Comparison of ENCODE assay signal across 1 cellular context in the genomic region with DNA sequence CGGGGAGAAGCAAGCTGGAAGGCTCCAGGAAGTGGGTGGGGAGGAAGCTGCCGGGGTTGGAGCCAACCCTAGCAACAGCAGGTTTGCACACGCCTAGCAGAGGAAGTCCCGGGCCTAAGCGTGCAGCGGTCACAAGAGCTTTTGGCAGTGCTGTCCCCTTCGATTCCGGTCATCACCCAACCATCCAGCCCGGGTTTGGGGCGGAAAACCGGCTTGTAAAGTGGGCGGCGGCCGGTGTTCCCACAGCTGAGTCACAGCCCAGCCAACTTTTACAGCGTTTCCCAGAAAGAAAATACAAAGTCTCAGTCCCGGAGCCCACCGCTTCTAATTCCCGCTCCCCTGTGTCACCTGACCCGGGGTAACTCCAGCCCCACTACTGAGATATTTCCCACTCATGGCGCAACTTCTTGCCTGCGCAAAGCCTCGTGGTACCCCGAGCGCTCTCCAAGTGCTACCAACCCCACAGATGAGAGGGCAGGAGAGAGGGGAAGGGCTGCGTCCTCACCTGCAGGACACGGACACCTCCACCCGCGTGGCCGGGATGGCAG.
A peak's percentile ranks its signal among the peaks of the same experiment; 100 is the strongest.
TF ChIP-seq lines count a peak whose summit lies in the region.

No MANE protein-coding gene starts in this region.

TF ChIP-seq in HepG2, 621 proteins besides CTCF, POLR2A, EP300 and RAD21 (continued from another document and continues in another):
- peak; percentile 10 for TF ChIP-seq ASH2L (IDR thresholded peaks at IDR 0.05; ENCODE audit: insufficient read length, low read depth, low read length)
- TF ChIP-seq ETV5 (CRISPR knock-in tag; IDR thresholded peaks at IDR 0.05; ENCODE audit: borderline replicate concordance), result peak; percentile 28; the same call in 1 of the 2 replicates
- TF ChIP-seq ZSCAN22 (CRISPR knock-in tag; IDR thresholded peaks at IDR 0.05), result no peak
- no peak for TF ChIP-seq MED13 (CRISPR knock-in tag; IDR thresholded peaks at IDR 0.05)
- TF ChIP-seq, protein P1, sequence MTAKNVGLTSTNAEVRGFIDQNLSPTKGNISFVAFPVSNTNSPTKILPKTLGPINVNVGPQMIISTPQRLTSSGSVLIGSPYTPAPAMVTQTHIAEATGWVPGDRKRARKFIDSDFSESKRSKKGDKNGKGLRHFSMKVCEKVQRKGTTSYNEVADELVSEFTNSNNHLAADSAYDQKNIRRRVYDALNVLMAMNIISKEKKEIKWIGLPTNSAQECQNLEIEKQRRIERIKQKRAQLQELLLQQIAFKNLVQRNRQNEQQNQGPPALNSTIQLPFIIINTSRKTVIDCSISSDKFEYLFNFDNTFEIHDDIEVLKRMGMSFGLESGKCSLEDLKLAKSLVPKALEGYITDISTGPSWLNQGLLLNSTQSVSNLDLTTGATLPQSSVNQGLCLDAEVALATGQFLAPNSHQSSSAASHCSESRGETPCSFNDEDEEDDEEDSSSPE (CRISPR knock-in tag; IDR thresholded peaks at IDR 0.05), result no peak
- no peak for TF ChIP-seq ZBTB7B (CRISPR knock-in tag; IDR thresholded peaks at IDR 0.05)
- TF ChIP-seq BRCA1 (CRISPR knock-in tag; IDR thresholded peaks at IDR 0.05), result no peak
- TF ChIP-seq ELF3 (CRISPR knock-in tag; IDR thresholded peaks at IDR 0.05), result peak; percentile 23; the same call in 1 of the 2 replicates
- TF ChIP-seq CCDC6 (CRISPR knock-in tag; IDR thresholded peaks at IDR 0.05), result no peak
- TF ChIP-seq, protein P2, sequence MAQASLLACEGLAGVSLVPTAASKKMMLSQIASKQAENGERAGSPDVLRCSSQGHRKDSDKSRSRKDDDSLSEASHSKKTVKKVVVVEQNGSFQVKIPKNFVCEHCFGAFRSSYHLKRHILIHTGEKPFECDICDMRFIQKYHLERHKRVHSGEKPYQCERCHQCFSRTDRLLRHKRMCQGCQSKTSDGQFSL (CRISPR knock-in tag; IDR thresholded peaks at IDR 0.05), result no peak
- TF ChIP-seq, protein P3, sequence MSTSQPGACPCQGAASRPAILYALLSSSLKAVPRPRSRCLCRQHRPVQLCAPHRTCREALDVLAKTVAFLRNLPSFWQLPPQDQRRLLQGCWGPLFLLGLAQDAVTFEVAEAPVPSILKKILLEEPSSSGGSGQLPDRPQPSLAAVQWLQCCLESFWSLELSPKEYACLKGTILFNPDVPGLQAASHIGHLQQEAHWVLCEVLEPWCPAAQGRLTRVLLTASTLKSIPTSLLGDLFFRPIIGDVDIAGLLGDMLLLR (CRISPR knock-in tag; IDR thresholded peaks at IDR 0.05), result no peak
- TF ChIP-seq ISX (CRISPR knock-in tag; conservative IDR thresholded peaks at IDR 0.05), result no peak
- TF ChIP-seq, protein P4, sequence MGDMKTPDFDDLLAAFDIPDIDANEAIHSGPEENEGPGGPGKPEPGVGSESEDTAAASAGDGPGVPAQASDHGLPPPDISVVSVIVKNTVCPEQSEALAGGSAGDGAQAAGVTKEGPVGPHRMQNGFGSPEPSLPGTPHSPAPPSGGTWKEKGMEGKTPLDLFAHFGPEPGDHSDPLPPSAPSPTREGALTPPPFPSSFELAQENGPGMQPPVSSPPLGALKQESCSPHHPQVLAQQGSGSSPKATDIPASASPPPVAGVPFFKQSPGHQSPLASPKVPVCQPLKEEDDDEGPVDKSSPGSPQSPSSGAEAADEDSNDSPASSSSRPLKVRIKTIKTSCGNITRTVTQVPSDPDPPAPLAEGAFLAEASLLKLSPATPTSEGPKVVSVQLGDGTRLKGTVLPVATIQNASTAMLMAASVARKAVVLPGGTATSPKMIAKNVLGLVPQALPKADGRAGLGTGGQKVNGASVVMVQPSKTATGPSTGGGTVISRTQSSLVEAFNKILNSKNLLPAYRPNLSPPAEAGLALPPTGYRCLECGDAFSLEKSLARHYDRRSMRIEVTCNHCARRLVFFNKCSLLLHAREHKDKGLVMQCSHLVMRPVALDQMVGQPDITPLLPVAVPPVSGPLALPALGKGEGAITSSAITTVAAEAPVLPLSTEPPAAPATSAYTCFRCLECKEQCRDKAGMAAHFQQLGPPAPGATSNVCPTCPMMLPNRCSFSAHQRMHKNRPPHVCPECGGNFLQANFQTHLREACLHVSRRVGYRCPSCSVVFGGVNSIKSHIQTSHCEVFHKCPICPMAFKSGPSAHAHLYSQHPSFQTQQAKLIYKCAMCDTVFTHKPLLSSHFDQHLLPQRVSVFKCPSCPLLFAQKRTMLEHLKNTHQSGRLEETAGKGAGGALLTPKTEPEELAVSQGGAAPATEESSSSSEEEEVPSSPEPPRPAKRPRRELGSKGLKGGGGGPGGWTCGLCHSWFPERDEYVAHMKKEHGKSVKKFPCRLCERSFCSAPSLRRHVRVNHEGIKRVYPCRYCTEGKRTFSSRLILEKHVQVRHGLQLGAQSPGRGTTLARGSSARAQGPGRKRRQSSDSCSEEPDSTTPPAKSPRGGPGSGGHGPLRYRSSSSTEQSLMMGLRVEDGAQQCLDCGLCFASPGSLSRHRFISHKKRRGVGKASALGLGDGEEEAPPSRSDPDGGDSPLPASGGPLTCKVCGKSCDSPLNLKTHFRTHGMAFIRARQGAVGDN (CRISPR knock-in tag; IDR thresholded peaks at IDR 0.05), result no peak; the same call in none of the 2 replicates
- TF ChIP-seq ZNF121 (CRISPR knock-in tag; IDR thresholded peaks at IDR 0.05), result no peak
- TF ChIP-seq ZNF614 (CRISPR knock-in tag; IDR thresholded peaks at IDR 0.05; ENCODE audit: borderline replicate concordance), result no peak
- TF ChIP-seq HNF4A (CRISPR knock-in tag; IDR thresholded peaks at IDR 0.05), result no peak
- TF ChIP-seq, protein P5, sequence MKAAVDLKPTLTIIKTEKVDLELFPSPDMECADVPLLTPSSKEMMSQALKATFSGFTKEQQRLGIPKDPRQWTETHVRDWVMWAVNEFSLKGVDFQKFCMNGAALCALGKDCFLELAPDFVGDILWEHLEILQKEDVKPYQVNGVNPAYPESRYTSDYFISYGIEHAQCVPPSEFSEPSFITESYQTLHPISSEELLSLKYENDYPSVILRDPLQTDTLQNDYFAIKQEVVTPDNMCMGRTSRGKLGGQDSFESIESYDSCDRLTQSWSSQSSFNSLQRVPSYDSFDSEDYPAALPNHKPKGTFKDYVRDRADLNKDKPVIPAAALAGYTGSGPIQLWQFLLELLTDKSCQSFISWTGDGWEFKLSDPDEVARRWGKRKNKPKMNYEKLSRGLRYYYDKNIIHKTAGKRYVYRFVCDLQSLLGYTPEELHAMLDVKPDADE (CRISPR knock-in tag; IDR thresholded peaks at IDR 0.05), result no peak
- TF ChIP-seq DMAP1 (CRISPR knock-in tag; IDR thresholded peaks at IDR 0.05), result no peak
- no peak for TF ChIP-seq IKZF4 (CRISPR knock-in tag; IDR thresholded peaks at IDR 0.05; ENCODE audit: borderline replicate concordance, low read depth, not compliant biosample characterization)
- no peak for TF ChIP-seq ZNF496 (CRISPR knock-in tag; IDR thresholded peaks at IDR 0.05; ENCODE audit: insufficient replicate concordance)
- TF ChIP-seq, protein P6, sequence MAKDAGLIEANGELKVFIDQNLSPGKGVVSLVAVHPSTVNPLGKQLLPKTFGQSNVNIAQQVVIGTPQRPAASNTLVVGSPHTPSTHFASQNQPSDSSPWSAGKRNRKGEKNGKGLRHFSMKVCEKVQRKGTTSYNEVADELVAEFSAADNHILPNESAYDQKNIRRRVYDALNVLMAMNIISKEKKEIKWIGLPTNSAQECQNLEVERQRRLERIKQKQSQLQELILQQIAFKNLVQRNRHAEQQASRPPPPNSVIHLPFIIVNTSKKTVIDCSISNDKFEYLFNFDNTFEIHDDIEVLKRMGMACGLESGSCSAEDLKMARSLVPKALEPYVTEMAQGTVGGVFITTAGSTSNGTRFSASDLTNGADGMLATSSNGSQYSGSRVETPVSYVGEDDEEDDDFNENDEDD (CRISPR knock-in tag; IDR thresholded peaks at IDR 0.05; ENCODE audit: borderline replicate concordance), result 0 out of 2 replicates have a peak, but pooled peaks have one; percentile 13
- no peak for TF ChIP-seq PCBP1 (IDR thresholded peaks at IDR 0.05; ENCODE audit: borderline replicate concordance, low read depth, low read length)
- peak; percentile 14; the same call in 1 of the 2 replicates for TF ChIP-seq SAP130 (CRISPR knock-in tag; IDR thresholded peaks at IDR 0.05; ENCODE audit: low read depth)
- TF ChIP-seq, protein P7, sequence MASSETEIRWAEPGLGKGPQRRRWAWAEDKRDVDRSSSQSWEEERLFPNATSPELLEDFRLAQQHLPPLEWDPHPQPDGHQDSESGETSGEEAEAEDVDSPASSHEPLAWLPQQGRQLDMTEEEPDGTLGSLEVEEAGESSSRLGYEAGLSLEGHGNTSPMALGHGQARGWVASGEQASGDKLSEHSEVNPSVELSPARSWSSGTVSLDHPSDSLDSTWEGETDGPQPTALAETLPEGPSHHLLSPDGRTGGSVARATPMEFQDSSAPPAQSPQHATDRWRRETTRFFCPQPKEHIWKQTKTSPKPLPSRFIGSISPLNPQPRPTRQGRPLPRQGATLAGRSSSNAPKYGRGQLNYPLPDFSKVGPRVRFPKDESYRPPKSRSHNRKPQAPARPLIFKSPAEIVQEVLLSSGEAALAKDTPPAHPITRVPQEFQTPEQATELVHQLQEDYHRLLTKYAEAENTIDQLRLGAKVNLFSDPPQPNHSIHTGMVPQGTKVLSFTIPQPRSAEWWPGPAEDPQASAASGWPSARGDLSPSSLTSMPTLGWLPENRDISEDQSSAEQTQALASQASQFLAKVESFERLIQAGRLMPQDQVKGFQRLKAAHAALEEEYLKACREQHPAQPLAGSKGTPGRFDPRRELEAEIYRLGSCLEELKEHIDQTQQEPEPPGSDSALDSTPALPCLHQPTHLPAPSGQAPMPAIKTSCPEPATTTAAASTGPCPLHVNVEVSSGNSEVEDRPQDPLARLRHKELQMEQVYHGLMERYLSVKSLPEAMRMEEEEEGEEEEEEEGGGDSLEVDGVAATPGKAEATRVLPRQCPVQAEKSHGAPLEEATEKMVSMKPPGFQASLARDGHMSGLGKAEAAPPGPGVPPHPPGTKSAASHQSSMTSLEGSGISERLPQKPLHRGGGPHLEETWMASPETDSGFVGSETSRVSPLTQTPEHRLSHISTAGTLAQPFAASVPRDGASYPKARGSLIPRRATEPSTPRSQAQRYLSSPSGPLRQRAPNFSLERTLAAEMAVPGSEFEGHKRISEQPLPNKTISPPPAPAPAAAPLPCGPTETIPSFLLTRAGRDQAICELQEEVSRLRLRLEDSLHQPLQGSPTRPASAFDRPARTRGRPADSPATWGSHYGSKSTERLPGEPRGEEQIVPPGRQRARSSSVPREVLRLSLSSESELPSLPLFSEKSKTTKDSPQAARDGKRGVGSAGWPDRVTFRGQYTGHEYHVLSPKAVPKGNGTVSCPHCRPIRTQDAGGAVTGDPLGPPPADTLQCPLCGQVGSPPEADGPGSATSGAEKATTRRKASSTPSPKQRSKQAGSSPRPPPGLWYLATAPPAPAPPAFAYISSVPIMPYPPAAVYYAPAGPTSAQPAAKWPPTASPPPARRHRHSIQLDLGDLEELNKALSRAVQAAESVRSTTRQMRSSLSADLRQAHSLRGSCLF (CRISPR knock-in tag; IDR thresholded peaks at IDR 0.05; ENCODE audit: borderline replicate concordance), result no peak
- TF ChIP-seq THAP11 (CRISPR knock-in tag; IDR thresholded peaks at IDR 0.05), result 0 out of 2 replicates have a peak, but pooled peaks have one; percentile 18
- TF ChIP-seq ARNTL (CRISPR knock-in tag; IDR thresholded peaks at IDR 0.05), result no peak
- TF ChIP-seq, protein P8, sequence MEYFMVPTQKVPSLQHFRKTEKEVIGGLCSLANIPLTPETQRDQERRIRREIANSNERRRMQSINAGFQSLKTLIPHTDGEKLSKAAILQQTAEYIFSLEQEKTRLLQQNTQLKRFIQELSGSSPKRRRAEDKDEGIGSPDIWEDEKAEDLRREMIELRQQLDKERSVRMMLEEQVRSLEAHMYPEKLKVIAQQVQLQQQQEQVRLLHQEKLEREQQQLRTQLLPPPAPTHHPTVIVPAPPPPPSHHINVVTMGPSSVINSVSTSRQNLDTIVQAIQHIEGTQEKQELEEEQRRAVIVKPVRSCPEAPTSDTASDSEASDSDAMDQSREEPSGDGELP (IDR thresholded peaks at IDR 0.05; ENCODE audit: borderline replicate concordance, low read depth), result no peak; the same call in 1 of the 2 replicates
- TF ChIP-seq SOX5 (CRISPR knock-in tag; IDR thresholded peaks at IDR 0.05; ENCODE audit: borderline replicate concordance), result no peak
- TF ChIP-seq RXRA (CRISPR knock-in tag; IDR thresholded peaks at IDR 0.05), result no peak; the same call in 1 of the 2 replicates
- peak; percentile 60 for TF ChIP-seq ZFY (CRISPR knock-in tag; IDR thresholded peaks at IDR 0.05)
- no peak for TF ChIP-seq CREM (IDR thresholded peaks at IDR 0.05)
- no peak for TF ChIP-seq CREM (CRISPR knock-in tag; IDR thresholded peaks at IDR 0.05)
- TF ChIP-seq REL (CRISPR knock-in tag; conservative IDR thresholded peaks at IDR 0.05), result no peak
- no peak for TF ChIP-seq ATM (IDR thresholded peaks at IDR 0.05; ENCODE audit: borderline replicate concordance)
- TF ChIP-seq NFYB (CRISPR knock-in tag; IDR thresholded peaks at IDR 0.05), result peak; percentile 36; the same call in 1 of the 2 replicates
- no peak for TF ChIP-seq SOX13 (IDR thresholded peaks at IDR 0.05)
- no peak for TF ChIP-seq SOX13 (CRISPR knock-in tag; conservative IDR thresholded peaks at IDR 0.05 in 1 of 2, IDR thresholded peaks at IDR 0.05 in 1 of 2)
- no peak for TF ChIP-seq KDM6A (CRISPR knock-in tag; IDR thresholded peaks at IDR 0.05; ENCODE audit: low read depth)
- TF ChIP-seq, protein P9, sequence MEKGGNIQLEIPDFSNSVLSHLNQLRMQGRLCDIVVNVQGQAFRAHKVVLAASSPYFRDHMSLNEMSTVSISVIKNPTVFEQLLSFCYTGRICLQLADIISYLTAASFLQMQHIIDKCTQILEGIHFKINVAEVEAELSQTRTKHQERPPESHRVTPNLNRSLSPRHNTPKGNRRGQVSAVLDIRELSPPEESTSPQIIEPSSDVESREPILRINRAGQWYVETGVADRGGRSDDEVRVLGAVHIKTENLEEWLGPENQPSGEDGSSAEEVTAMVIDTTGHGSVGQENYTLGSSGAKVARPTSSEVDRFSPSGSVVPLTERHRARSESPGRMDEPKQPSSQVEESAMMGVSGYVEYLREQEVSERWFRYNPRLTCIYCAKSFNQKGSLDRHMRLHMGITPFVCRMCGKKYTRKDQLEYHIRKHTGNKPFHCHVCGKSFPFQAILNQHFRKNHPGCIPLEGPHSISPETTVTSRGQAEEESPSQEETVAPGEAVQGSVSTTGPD (CRISPR knock-in tag; IDR thresholded peaks at IDR 0.05), result no peak
- TF ChIP-seq, protein P10, sequence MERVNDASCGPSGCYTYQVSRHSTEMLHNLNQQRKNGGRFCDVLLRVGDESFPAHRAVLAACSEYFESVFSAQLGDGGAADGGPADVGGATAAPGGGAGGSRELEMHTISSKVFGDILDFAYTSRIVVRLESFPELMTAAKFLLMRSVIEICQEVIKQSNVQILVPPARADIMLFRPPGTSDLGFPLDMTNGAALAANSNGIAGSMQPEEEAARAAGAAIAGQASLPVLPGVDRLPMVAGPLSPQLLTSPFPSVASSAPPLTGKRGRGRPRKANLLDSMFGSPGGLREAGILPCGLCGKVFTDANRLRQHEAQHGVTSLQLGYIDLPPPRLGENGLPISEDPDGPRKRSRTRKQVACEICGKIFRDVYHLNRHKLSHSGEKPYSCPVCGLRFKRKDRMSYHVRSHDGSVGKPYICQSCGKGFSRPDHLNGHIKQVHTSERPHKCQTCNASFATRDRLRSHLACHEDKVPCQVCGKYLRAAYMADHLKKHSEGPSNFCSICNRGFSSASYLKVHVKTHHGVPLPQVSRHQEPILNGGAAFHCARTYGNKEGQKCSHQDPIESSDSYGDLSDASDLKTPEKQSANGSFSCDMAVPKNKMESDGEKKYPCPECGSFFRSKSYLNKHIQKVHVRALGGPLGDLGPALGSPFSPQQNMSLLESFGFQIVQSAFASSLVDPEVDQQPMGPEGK (CRISPR knock-in tag; IDR thresholded peaks at IDR 0.05), result 0 out of 2 replicates have a peak, but pooled peaks have one; percentile 15
- TF ChIP-seq, protein P11, sequence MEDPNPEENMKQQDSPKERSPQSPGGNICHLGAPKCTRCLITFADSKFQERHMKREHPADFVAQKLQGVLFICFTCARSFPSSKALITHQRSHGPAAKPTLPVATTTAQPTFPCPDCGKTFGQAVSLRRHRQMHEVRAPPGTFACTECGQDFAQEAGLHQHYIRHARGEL (CRISPR knock-in tag; IDR thresholded peaks at IDR 0.05), result no peak
- TF ChIP-seq CAMTA2 (CRISPR knock-in tag; IDR thresholded peaks at IDR 0.05; ENCODE audit: borderline replicate concordance), result no peak
- no peak for TF ChIP-seq ARNT (IDR thresholded peaks at IDR 0.05)
